9 cellular contexts compared by ENCODE assay signal in the genomic region with DNA sequence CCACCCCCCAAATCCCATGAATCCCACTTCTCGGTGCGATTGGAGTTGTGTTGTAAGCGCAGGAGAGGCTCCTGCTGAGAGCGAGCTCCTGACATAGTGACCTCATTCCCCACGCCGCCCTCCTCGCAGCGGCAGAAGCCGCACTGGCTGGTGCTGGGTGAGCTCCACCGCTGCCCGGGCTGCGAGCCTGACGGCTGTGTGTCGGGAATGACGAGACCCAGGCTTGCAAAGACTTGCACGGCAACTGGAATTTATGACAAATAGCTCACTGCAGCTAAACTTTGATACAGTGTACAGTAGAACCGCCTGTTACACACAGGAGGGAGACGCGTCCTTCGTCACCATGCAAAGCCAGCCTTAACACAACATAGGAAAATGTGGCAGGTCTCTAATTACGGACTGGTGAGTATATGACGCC.
A peak's percentile ranks its signal among the peaks of the same experiment; 100 is the strongest.
DNase-seq lines count a peak whose midpoint lies in the region; ATAC-seq and TF ChIP-seq lines count a peak whose summit lies in the region.
"Had no signal": no experiment of that assay in that cellular context is flagged by ENCODE, and none has a peak within 500 bp of the region (broad histone marks: within the 10 kb centered on the region; RNA-seq: fewer than 3 reads in every experiment).

No MANE protein-coding gene starts in this region.

- no peaks in the 10 kb centered on the region for H3K36me3 ChIP-seq in mucosa of descending colon (ENCODE audit: low read depth)

- no peaks in the 10 kb centered on the region for H3K9me3 ChIP-seq in mucosa of descending colon

- TF ChIP-seq CTCF in epithelial cell of esophagus (IDR thresholded peaks at IDR 0.05; ENCODE audit: insufficient read depth, low read depth, low read length, missing control alignments) (no peak), mucosa of descending colon (IDR thresholded peaks at IDR 0.05) (no peak)

- H3K4me3 ChIP-seq in epithelial cell of esophagus (ENCODE audit: low read length) (peak overlapping the region; percentile 42), mucosa of descending colon (no peak overlapping the region)
- H3K4me3 ChIP-seq: GM12878 had no signal

- ATAC-seq in mucosa of descending colon (peak; percentile 85), GM18909 (IDR thresholded peaks at IDR 0.05; ENCODE audit: poor library complexity, unreplicated experiment) (no peak)
- ATAC-seq: GM12878 had no signal

- DNase-seq in COR-L47 (lab: John Stamatoyannopoulos, UW) (peak; percentile 45), NCI-H226 (peak; percentile 87), epithelial cell of esophagus (ENCODE audit: low read depth) (peak; percentile 99), mucosa of descending colon (peak; percentile 58 to 77 (median 67)), GF-D8 (lab: John Stamatoyannopoulos, UW) (no peak)
- DNase-seq in stimulated activated CD4-positive, alpha-beta T cell treated with anti-CD3 and anti-CD28 coated beads, Interleukin-4, amount 100 ng/mL, for 24 hours: no peak
- no peak for DNase-seq in activated CD4-positive, CD25-positive, alpha-beta regulatory T cell treated with anti-CD3 and anti-CD28 coated beads, Interleukin-2, amount 50 U/mL, for 72 hours

- peaks cover 12% of the 10 kb centered on the region for H3K4me1 ChIP-seq in mucosa of descending colon (ENCODE audit: low read depth)

- intact Hi-C loops in mucosa of descending colon (cut with DNase I, micrococcal nuclease): no loop called here

Comparison
In these comparisons a context has a peak if more than half of its experiments do, and no peak if none do; other contexts are left out.
1. DNase-seq: peak in COR-L47 (single experiment), NCI-H226 (single experiment), epithelial cell of esophagus (single experiment) and mucosa of descending colon (3 of 3); none in GF-D8 (single experiment), stimulated activated CD4-positive, alpha-beta T cell treated with anti-CD3 and anti-CD28 coated beads, Interleukin-4, amount 100 ng/mL, for 24 hours (single experiment) and activated CD4-positive, CD25-positive, alpha-beta regulatory T cell treated with anti-CD3 and anti-CD28 coated beads, Interleukin-2, amount 50 U/mL, for 72 hours (single experiment).